Comparison of ENCODE assay signal across 8 cellular contexts in the genomic region with DNA sequence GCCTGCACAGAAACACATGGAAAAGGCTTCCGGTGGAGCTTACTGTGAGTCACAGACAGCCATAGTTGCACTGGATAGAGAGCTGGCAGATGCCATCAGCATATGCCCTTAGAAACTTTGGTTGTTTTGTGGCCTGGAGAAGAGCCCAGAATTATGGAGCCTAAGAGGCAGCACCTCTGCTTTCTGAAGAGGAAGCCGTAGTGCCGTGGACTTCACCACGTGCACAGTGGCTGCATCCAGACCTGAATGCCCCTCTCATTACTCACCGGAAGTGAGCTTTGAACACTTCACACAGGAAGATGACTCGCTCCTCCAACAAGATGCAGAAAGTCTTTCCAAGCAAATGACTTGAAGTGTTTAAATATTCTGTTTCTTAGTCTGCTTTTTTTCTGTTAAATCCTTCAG. TPM values are rescaled to one million over a fixed set of nuclear protein-coding genes. Genes with fewer than 3 reads are reported as not detected.
DNase-seq lines count a peak whose midpoint lies in the region; ATAC-seq lines count a peak whose summit lies in the region.

No MANE protein-coding gene starts in this region.

- H3K9me3 ChIP-seq in right cardiac atrium (ENCODE audit: control insufficient read depth, low read length) = no peaks in the 10 kb centered on the region

- peak overlapping the region; percentile 70 for H3K4me3 Mint-ChIP-seq in activated naive CD8-positive, alpha-beta T cell

- no peaks in the 10 kb centered on the region for H3K27me3 Mint-ChIP-seq in activated naive CD8-positive, alpha-beta T cell

- H3K27me3 ChIP-seq in right cardiac atrium (ENCODE audit: control insufficient read depth, insufficient read depth) = no peaks in the 10 kb centered on the region

- H3K9me3 Mint-ChIP-seq in activated naive CD8-positive, alpha-beta T cell (ENCODE audit: low read depth) = no peaks in the 10 kb centered on the region

- no peaks in the 10 kb centered on the region for H3K36me3 Mint-ChIP-seq in activated naive CD8-positive, alpha-beta T cell

- H3K27ac ChIP-seq in right cardiac atrium (ENCODE audit: low read length) = peak overlapping the region; percentile 75

- ATAC-seq in HG02973 (IDR thresholded peaks at IDR 0.05; ENCODE audit: unreplicated experiment) (peak; percentile 87), right cardiac atrium (peak; percentile 73 to 97), GM21619 (IDR thresholded peaks at IDR 0.05; ENCODE audit: unreplicated experiment) (no peak)

- WGBS in right cardiac atrium = 7% methylated on average over 6 of the region's 6 CpGs

- peaks cover 41% of the 10 kb centered on the region for H3K4me1 Mint-ChIP-seq in activated naive CD8-positive, alpha-beta T cell (ENCODE audit: low read depth)

- no peak overlapping the region for H3K4me3 ChIP-seq in right cardiac atrium (ENCODE audit: low read length)

- peak; percentile 65 for DNase-seq in GDM1 (lab: John Stamatoyannopoulos, UW)
- DNase-seq in RPMI8226 = peak; percentile 84
- DNase-seq in right cardiac atrium = peak in 2 of 3 donors; percentile 62 to 63
- peak; percentile 4 to 8 for DNase-seq in stimulated activated CD4-positive, alpha-beta T cell treated with anti-CD3 and anti-CD28 coated beads, Interleukin-15, amount 100 ng/mL, for 1 hour (ENCODE audit: low read depth in 1 of 2, low spot score in 1 of 2)
- DNase-seq in NCI-H774 (lab: John Stamatoyannopoulos, UW) = no peak

- peaks cover 6% of the 10 kb centered on the region for H3K4me1 ChIP-seq in right cardiac atrium (ENCODE audit: control insufficient read depth, insufficient read depth, low read length)

- H3K27ac Mint-ChIP-seq in activated naive CD8-positive, alpha-beta T cell = peak overlapping the region; percentile 83

- intact Hi-C loops in right cardiac atrium (cut with DNase I) = no loop called here

RNA-seq across cellular contexts. Expression of a gene that starts 28.4 kb away (rescaled TPM):
- 10 to 100 TPM; 41.1 to 69.8 (median 50.7) TPM for total RNA-seq in right cardiac atrium
- 211 TPM for polyA plus RNA-seq in right cardiac atrium

RNA-seq across cellular contexts. Expression of a gene that starts 55.6 kb away (rescaled TPM):
- 10 to 100 TPM; 25.5 to 29.1 (median 25.9) TPM for total RNA-seq in right cardiac atrium
- polyA plus RNA-seq in right cardiac atrium = 9.3 TPM
